In the genomic region with DNA sequence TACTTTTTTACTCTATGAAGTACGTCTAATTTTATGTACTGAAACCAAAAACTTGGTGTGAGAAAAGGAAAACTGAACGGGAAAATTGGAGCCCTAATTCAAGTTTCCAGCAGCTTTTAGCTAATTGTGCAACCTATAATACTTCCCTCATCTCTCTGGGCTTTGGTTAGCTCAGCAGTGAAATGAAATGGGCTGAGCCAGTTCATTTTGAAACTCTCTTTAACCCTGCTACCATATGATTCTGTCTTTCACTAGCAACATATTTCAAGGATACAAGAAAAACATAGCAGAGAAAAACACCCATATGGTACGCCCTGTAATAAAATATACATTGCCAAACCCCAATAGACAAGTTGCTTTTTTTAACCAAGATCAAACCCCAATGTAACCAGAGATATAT, we compare ENCODE assay signal across 23 cellular contexts. TPM values are rescaled to one million over a fixed set of nuclear protein-coding genes. Genes with fewer than 3 reads are reported as not detected.
DNase-seq lines count a peak whose midpoint lies in the region; ATAC-seq and TF ChIP-seq lines count a peak whose summit lies in the region.
"Had no signal": no experiment of that assay in that cellular context is flagged by ENCODE, and none has a peak within 500 bp of the region (broad histone marks: within the 10 kb centered on the region; RNA-seq: fewer than 3 reads in every experiment).

No MANE protein-coding gene starts in this region.

- no peaks in the 10 kb centered on the region for H3K9me3 Mint-ChIP-seq in type B pancreatic cell
- no peaks in the 10 kb centered on the region for H3K9me3 Mint-ChIP-seq in stimulated activated memory B cell treated with anti-CD40 and anti-IgM and Interleukin-4, amounts not matched to agents 10 μg/mL and 1 μg/mL and 100 μg/mL, for 72 hours
- H3K9me3 Mint-ChIP-seq: activated CD4-positive, alpha-beta T cell treated with anti-CD3 and anti-CD28 coated beads, Interleukin-2, amount 10 ng/mL, durations not matched to agents 7 days and 5 days; activated T-helper 1 cell treated with anti-CD3 and anti-CD28 coated beads, Interleukin-12 subunit alpha, Interleukin-12 subunit beta, Interleukin-2, Interleukin-4 antibody, amounts not matched to agents 30 ng/mL and 10 ng/mL and 1 ng/mL, durations not matched to agents 14 hours and 24 hours and 36 hours; stimulated activated naive B cell treated with anti-CD40 and anti-IgM and Interleukin-4, amounts not matched to agents 10 μg/mL and 1 μg/mL and 100 μg/mL, for 72 hours; T-helper 1 cell treated with Interleukin-12 subunit alpha and Interleukin-12 subunit beta and Interleukin-4 antibody, amounts not matched to agents 30 μg/mL and 1 μg/mL, for 36 hours had no signal

- no peaks in the 10 kb centered on the region for H3K36me3 Mint-ChIP-seq in type B pancreatic cell
- no peaks in the 10 kb centered on the region for H3K36me3 Mint-ChIP-seq in stimulated activated memory B cell treated with anti-CD40 and anti-IgM and Interleukin-4, amounts not matched to agents 10 μg/mL and 1 μg/mL and 100 μg/mL, for 72 hours
- H3K36me3 Mint-ChIP-seq: activated CD8-positive, alpha-beta memory T cell treated with anti-CD3 and anti-CD28 coated beads, Interleukin-2, amount 10 ng/mL, durations not matched to agents 7 days and 5 days; stimulated activated naive B cell treated with anti-CD40 and anti-IgM and Interleukin-4, amounts not matched to agents 10 μg/mL and 1 μg/mL and 100 μg/mL, for 72 hours had no signal

- H3K27ac Mint-ChIP-seq in type B pancreatic cell, result no peak overlapping the region
- no peak overlapping the region for H3K27ac Mint-ChIP-seq in stimulated activated memory B cell treated with anti-CD40 and anti-IgM and Interleukin-4, amounts not matched to agents 10 μg/mL and 1 μg/mL and 100 μg/mL, for 72 hours
- H3K27ac Mint-ChIP-seq: activated CD4-positive, alpha-beta T cell treated with anti-CD3 and anti-CD28 coated beads, Interleukin-2, amount 10 ng/mL, durations not matched to agents 7 days and 5 days; activated CD8-positive, alpha-beta memory T cell treated with anti-CD3 and anti-CD28 coated beads, Interleukin-2, amount 10 ng/mL, durations not matched to agents 7 days and 5 days; activated T-helper 1 cell treated with anti-CD3 and anti-CD28 coated beads, Interleukin-12 subunit alpha, Interleukin-12 subunit beta, Interleukin-2, Interleukin-4 antibody, amounts not matched to agents 30 ng/mL and 10 ng/mL and 1 ng/mL, durations not matched to agents 14 hours and 24 hours and 36 hours; stimulated activated naive B cell treated with anti-CD40 and anti-IgM and Interleukin-4, amounts not matched to agents 10 μg/mL and 1 μg/mL and 100 μg/mL, for 72 hours; T-helper 1 cell treated with Interleukin-12 subunit alpha and Interleukin-12 subunit beta and Interleukin-4 antibody, amounts not matched to agents 30 μg/mL and 1 μg/mL, for 36 hours had no signal

- no peaks in the 10 kb centered on the region for H3K9me3 ChIP-seq in left lung

- H3K36me3 ChIP-seq in brain microvascular endothelial cell (replicated peaks) (no peaks in the 10 kb centered on the region), left lung (no peaks in the 10 kb centered on the region)

- H3K4me3 Mint-ChIP-seq in type B pancreatic cell, result peak overlapping the region; percentile 78
- H3K4me3 Mint-ChIP-seq in stimulated activated memory B cell treated with anti-CD40 and anti-IgM and Interleukin-4, amounts not matched to agents 10 μg/mL and 1 μg/mL and 100 μg/mL, for 72 hours, result no peak overlapping the region
- H3K4me3 Mint-ChIP-seq: activated CD4-positive, alpha-beta T cell treated with anti-CD3 and anti-CD28 coated beads, Interleukin-2, amount 10 ng/mL, durations not matched to agents 7 days and 5 days; activated CD8-positive, alpha-beta memory T cell treated with anti-CD3 and anti-CD28 coated beads, Interleukin-2, amount 10 ng/mL, durations not matched to agents 7 days and 5 days; activated T-helper 1 cell treated with anti-CD3 and anti-CD28 coated beads, Interleukin-12 subunit alpha, Interleukin-12 subunit beta, Interleukin-2, Interleukin-4 antibody, amounts not matched to agents 30 ng/mL and 10 ng/mL and 1 ng/mL, durations not matched to agents 14 hours and 24 hours and 36 hours; stimulated activated naive B cell treated with anti-CD40 and anti-IgM and Interleukin-4, amounts not matched to agents 10 μg/mL and 1 μg/mL and 100 μg/mL, for 72 hours; T-helper 1 cell treated with Interleukin-12 subunit alpha and Interleukin-12 subunit beta and Interleukin-4 antibody, amounts not matched to agents 30 μg/mL and 1 μg/mL, for 36 hours had no signal

- TF ChIP-seq CTCF in type B pancreatic cell (conservative IDR thresholded peaks at IDR 0.05), result no peak
- no peak for TF ChIP-seq CTCF in brain microvascular endothelial cell (IDR thresholded peaks at IDR 0.05; ENCODE audit: low read depth, low read length, missing control alignments)
- TF ChIP-seq CTCF in left lung (IDR thresholded peaks at IDR 0.05), result no peak

- ATAC-seq in stimulated activated memory B cell treated with anti-CD40 and anti-IgM and Interleukin-4, amounts not matched to agents 10 μg/mL and 1 μg/mL and 100 μg/mL, for 72 hours, result no peak
- no peak for ATAC-seq in left lung
- ATAC-seq: activated CD8-positive, alpha-beta memory T cell treated with anti-CD3 and anti-CD28 coated beads, Interleukin-2, amount 10 ng/mL, durations not matched to agents 7 days and 5 days; K562 had no signal

- H3K4me1 Mint-ChIP-seq in type B pancreatic cell (ENCODE audit: unreplicated experiment), result peaks cover 6% of the 10 kb centered on the region
- no peaks in the 10 kb centered on the region for H3K4me1 Mint-ChIP-seq in stimulated activated memory B cell treated with anti-CD40 and anti-IgM and Interleukin-4, amounts not matched to agents 10 μg/mL and 1 μg/mL and 100 μg/mL, for 72 hours
- H3K4me1 Mint-ChIP-seq: activated CD4-positive, alpha-beta T cell treated with anti-CD3 and anti-CD28 coated beads, Interleukin-2, amount 10 ng/mL, durations not matched to agents 7 days and 5 days; activated CD8-positive, alpha-beta memory T cell treated with anti-CD3 and anti-CD28 coated beads, Interleukin-2, amount 10 ng/mL, durations not matched to agents 7 days and 5 days had no signal

- DNase-seq in SKM-1 (lab: John Stamatoyannopoulos, UW; ENCODE audit: unreplicated experiment) (peak; percentile 6), SKM-1 treated with dmso at 0.1 percent for 144 hours (lab: John Stamatoyannopoulos, UW; ENCODE audit: unreplicated experiment) (no peak), NCI-H748 (lab: John Stamatoyannopoulos, UW; ENCODE audit: unreplicated experiment) (peak; percentile 44), type B pancreatic cell (ENCODE audit: extremely low spot score, unreplicated experiment) (no peak), brain microvascular endothelial cell (no peak), left lung (no peak)
- DNase-seq: activated CD4-positive, alpha-beta T cell treated with anti-CD3 and anti-CD28 coated beads, Interleukin-2, amount 10 ng/mL, durations not matched to agents 7 days and 5 days; activated CD8-positive, alpha-beta memory T cell treated with anti-CD3 and anti-CD28 coated beads, Interleukin-2, amount 10 ng/mL, durations not matched to agents 7 days and 5 days; activated naive CD4-positive, alpha-beta T cell treated with anti-CD3 and anti-CD28 coated beads, Interleukin-2, amount 50 U/mL, for 16 hours; DMS 273 treated with DMSO at 0.1 percent for 48 hours; GDM1; NCI-H2081 treated with DMSO at 0.1 percent for 48 hours; NCI-H526 treated with DMSO at 0.1 percent for 48 hours; retina; stimulated activated naive B cell treated with anti-CD40 and anti-IgM and Interleukin-4, amounts not matched to agents 10 μg/mL and 1 μg/mL and 100 μg/mL, for 72 hours had no signal

- H3K27me3 Mint-ChIP-seq in type B pancreatic cell, result peaks cover 20% of the 10 kb centered on the region
- peaks cover 10% of the 10 kb centered on the region for H3K27me3 Mint-ChIP-seq in stimulated activated memory B cell treated with anti-CD40 and anti-IgM and Interleukin-4, amounts not matched to agents 10 μg/mL and 1 μg/mL and 100 μg/mL, for 72 hours

- in situ Hi-C loops in brain microvascular endothelial cell (cut with HindIII; ENCODE audit: low pct_ligation_motif_present, low sequenced_read_pairs), result no loop called here

- intact Hi-C loops in left lung (cut with DNase I), result no loop called here

- peaks cover 2% of the 10 kb centered on the region for H3K27me3 ChIP-seq in brain microvascular endothelial cell (replicated peaks)
- H3K27me3 ChIP-seq in left lung, result peaks cover 12 to 32% of the 10 kb centered on the region in 2 donors

- no peaks in the 10 kb centered on the region for H3K4me1 ChIP-seq in left lung

- H3K4me3 ChIP-seq in iPS-11a (ENCODE audit: low read depth, low read length), result peak overlapping the region; percentile 21
- H3K4me3 ChIP-seq in brain microvascular endothelial cell (ENCODE audit: low read depth, low read length), result no peak overlapping the region
- no peak overlapping the region for H3K4me3 ChIP-seq in left lung
- H3K4me3 ChIP-seq: K562, lung, smooth muscle cell had no signal

- H3K27ac ChIP-seq in brain microvascular endothelial cell (no peak overlapping the region), left lung (no peak overlapping the region)

RNA-seq across cellular contexts. Expression of a gene that starts 0.8 kb away (rescaled TPM):
- total RNA-seq in type B pancreatic cell (ENCODE audit: low replicate concordance) (10.0 and 20.5 TPM in 2 replicates), left lung (under 1 TPM in 1 of 2 donors, not detected in 1; 0.24 TPM)
- total RNA-seq: activated CD4-positive, alpha-beta T cell treated with anti-CD3 and anti-CD28 coated beads, Interleukin-2, amount 10 ng/mL, durations not matched to agents 7 days and 5 days; activated CD8-positive, alpha-beta memory T cell treated with anti-CD3 and anti-CD28 coated beads, Interleukin-2, amount 10 ng/mL, durations not matched to agents 7 days and 5 days; activated T-helper 1 cell treated with anti-CD3 and anti-CD28 coated beads, Interleukin-12 subunit alpha, Interleukin-12 subunit beta, Interleukin-2, Interleukin-4 antibody, amounts not matched to agents 30 ng/mL and 10 ng/mL and 1 ng/mL, durations not matched to agents 14 hours and 24 hours and 36 hours; cardiac septum; K562 had no signal

Comparison
In these comparisons a context has a peak if more than half of its experiments do, and no peak if none do; other contexts are left out.
1. DNase-seq: peak in SKM-1 (single experiment) and NCI-H748 (single experiment); none in SKM-1 treated with dmso at 0.1 percent for 144 hours (single experiment), type B pancreatic cell (single experiment), brain microvascular endothelial cell (single experiment) and left lung (0 of 2).